Comparison of ENCODE assay signal across 1 cellular context in the genomic region with DNA sequence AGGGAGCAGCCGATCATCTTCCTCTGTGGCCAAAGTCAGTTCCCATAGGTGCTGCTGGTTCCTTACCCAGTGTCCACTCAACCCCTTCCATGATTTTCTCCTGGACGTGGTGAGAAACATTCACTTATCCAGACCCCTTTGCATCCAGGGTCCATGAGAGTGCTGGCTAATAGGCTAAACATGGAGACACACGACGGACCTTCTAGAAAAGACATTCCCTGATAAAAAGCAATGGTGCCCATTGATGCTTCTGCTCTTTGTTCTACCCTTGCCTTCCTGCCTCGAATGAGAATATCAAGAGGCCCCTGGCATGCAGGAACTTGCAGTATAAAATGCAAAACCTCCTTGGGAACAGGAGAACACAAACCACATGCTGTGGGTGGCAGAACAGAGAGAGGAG.
TF ChIP-seq lines count a peak whose summit lies in the region.

No MANE protein-coding gene starts in this region.

TF ChIP-seq in IMR-90, 13 proteins besides CTCF, POLR2A, EP300 and RAD21:
- TF ChIP-seq SMC3 (IDR thresholded peaks at IDR 0.05; ENCODE audit: low read depth, low read length): no peak
- TF ChIP-seq BHLHE40 (IDR thresholded peaks at IDR 0.05; ENCODE audit: low read depth, low read length): no peak
- no peak for TF ChIP-seq MXI1 (IDR thresholded peaks at IDR 0.05; ENCODE audit: borderline replicate concordance, low read depth, low read length)
